In genomic region chr10:64430690-64431323, GRCh38 we compare ENCODE assay signal across 9 cellular contexts.
DNase-seq lines count a peak whose midpoint lies in the region; ATAC-seq and TF ChIP-seq lines count a peak whose summit lies in the region.
"Had no signal": no experiment of that assay in that cellular context is flagged by ENCODE, and none has a peak within 500 bp of the region (broad histone marks: within the 10 kb centered on the region; RNA-seq: fewer than 3 reads in every experiment).

No MANE protein-coding gene starts in this region.

- H3K27me3 Mint-ChIP-seq in endothelial cell (ENCODE audit: unreplicated experiment) (no peaks in the 10 kb centered on the region), osteocyte (ENCODE audit: unreplicated experiment) (no peaks in the 10 kb centered on the region)
- no peaks in the 10 kb centered on the region for H3K27me3 Mint-ChIP-seq in activated CD4-positive, alpha-beta T cell treated with anti-CD3 and anti-CD28 coated beads for 36 hours

- H3K4me1 Mint-ChIP-seq in endothelial cell (ENCODE audit: unreplicated experiment) (no peaks in the 10 kb centered on the region), osteocyte (ENCODE audit: unreplicated experiment) (peaks cover 7% of the 10 kb centered on the region)
- H3K4me1 Mint-ChIP-seq in activated CD4-positive, alpha-beta T cell treated with anti-CD3 and anti-CD28 coated beads for 36 hours: no peaks in the 10 kb centered on the region

- H3K36me3 Mint-ChIP-seq in endothelial cell (ENCODE audit: low read depth, unreplicated experiment) (no peaks in the 10 kb centered on the region), osteocyte (ENCODE audit: unreplicated experiment) (no peaks in the 10 kb centered on the region)
- H3K36me3 Mint-ChIP-seq in activated CD4-positive, alpha-beta T cell treated with anti-CD3 and anti-CD28 coated beads for 36 hours (ENCODE audit: low read depth): no peaks in the 10 kb centered on the region

- DNase-seq in NCI-H524 (lab: John Stamatoyannopoulos, UW) (peak; percentile 42 to 85), endothelial cell (ENCODE audit: low spot score) (peak; percentile 61), osteocyte (ENCODE audit: extremely low spot score, unreplicated experiment) (no peak)
- no peak for DNase-seq in stimulated activated CD4-positive, alpha-beta T cell treated with anti-CD3 and anti-CD28 coated beads, Interleukin-4, amount 100 ng/mL, for 4 hours
- DNase-seq in activated CD4-positive, alpha-beta T cell treated with anti-CD3 and anti-CD28 coated beads for 36 hours: no peak
- DNase-seq in stimulated activated naive CD4-positive, alpha-beta T cell treated with Interleukin-2 at 50 U/mL for 16 hours (lab: John Stamatoyannopoulos, UW): no peak

- no peak overlapping the region for H3K27ac Mint-ChIP-seq in endothelial cell (ENCODE audit: unreplicated experiment)
- no peak overlapping the region for H3K27ac Mint-ChIP-seq in osteocyte (ENCODE audit: unreplicated experiment)
- no peak overlapping the region for H3K27ac Mint-ChIP-seq in activated CD4-positive, alpha-beta T cell treated with anti-CD3 and anti-CD28 coated beads for 36 hours

- TF ChIP-seq CTCF in GM12873 (IDR thresholded peaks at IDR 0.05; ENCODE audit: insufficient read depth, low read depth, low read length, missing control alignments) (peak; percentile 48), endothelial cell (IDR thresholded peaks at IDR 0.05; ENCODE audit: unreplicated experiment) (peak; percentile 52), osteocyte (IDR thresholded peaks at IDR 0.05) (peak; percentile 42)

- H3K4me3 Mint-ChIP-seq in endothelial cell (ENCODE audit: unreplicated experiment) (no peak overlapping the region), osteocyte (ENCODE audit: unreplicated experiment) (no peak overlapping the region)
- no peak overlapping the region for H3K4me3 Mint-ChIP-seq in activated CD4-positive, alpha-beta T cell treated with anti-CD3 and anti-CD28 coated beads for 36 hours

- ATAC-seq in activated CD4-positive, alpha-beta T cell treated with anti-CD3 and anti-CD28 coated beads for 36 hours: no peak
- no peak for ATAC-seq in GM21723 (IDR thresholded peaks at IDR 0.05; ENCODE audit: unreplicated experiment)
- ATAC-seq: esophagus mucosa had no signal

- POLR2A ChIA-PET in activated CD4-positive, alpha-beta T cell treated with anti-CD3 and anti-CD28 coated beads for 36 hours (lab: Charles Lee): no interaction called here

- CTCF ChIA-PET in activated CD4-positive, alpha-beta T cell treated with anti-CD3 and anti-CD28 coated beads for 36 hours (lab: Charles Lee): no interaction called here

- intact Hi-C loops in activated CD4-positive, alpha-beta T cell treated with anti-CD3 and anti-CD28 coated beads for 36 hours (cut with DNase I, micrococcal nuclease): no loop called here

- H3K9me3 Mint-ChIP-seq in endothelial cell (ENCODE audit: unreplicated experiment) (no peaks in the 10 kb centered on the region), osteocyte (ENCODE audit: unreplicated experiment) (no peaks in the 10 kb centered on the region)
- no peaks in the 10 kb centered on the region for H3K9me3 Mint-ChIP-seq in activated CD4-positive, alpha-beta T cell treated with anti-CD3 and anti-CD28 coated beads for 36 hours (ENCODE audit: low read depth)

Comparison
In these comparisons a context has a peak if more than half of its experiments do, and no peak if none do; other contexts are left out.
1. DNase-seq: peak in NCI-H524 (2 of 2) and endothelial cell (single experiment); none in osteocyte (single experiment), stimulated activated CD4-positive, alpha-beta T cell treated with anti-CD3 and anti-CD28 coated beads, Interleukin-4, amount 100 ng/mL, for 4 hours (0 of 2), activated CD4-positive, alpha-beta T cell treated with anti-CD3 and anti-CD28 coated beads for 36 hours (single experiment) and stimulated activated naive CD4-positive, alpha-beta T cell treated with Interleukin-2 at 50 U/mL for 16 hours (single experiment).
2. Peak in every context shown above with its lines, with median percentiles within 50 percentile points of each other: CTCF ChIP-seq.